ENCODE assay signal across 8 cellular contexts in the genomic region with DNA sequence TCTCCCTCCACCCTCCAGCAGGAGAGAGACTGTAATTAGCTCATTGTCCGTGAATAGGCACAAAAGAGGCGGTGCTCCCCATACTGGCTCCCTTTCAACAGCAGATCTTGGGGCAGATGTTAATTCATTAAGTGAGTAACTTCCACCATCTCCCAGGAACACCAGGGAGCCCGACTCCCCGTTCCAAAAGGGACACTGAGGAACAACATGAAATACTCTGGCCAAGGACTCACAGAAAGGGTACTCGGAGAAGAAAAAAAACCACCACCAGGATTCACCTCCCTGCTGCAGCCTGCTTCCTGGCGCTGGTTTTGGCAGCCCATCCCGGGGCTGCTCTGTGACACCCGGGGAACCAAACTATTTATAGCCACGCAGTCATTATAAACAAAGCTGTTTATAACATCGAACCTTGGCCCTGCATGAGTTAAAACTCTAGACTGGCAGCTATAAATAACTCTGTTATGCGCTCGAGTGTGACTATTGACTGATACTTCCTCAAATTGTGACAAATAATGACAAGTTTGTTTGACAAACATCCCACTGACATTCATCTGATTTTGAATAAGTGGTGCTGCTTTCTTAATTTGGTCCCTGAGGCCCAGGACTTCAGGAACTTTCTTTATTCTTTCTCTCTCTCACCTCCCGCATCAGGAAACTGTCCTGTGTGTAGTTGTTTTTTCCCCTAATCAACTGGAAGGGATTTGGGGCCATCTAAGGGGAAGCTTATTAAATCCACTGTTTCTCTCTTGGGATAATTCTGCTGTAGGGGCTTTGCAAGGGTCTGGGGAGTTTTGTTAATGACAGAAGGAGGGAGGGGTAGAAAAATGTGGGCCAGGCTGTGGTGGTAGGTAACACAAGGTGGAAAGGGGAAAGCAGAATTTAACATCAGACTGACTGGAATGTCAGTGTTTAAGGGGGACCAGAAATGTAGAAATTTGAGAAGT.
DNase-seq lines count a peak whose midpoint lies in the region; ATAC-seq, FAIRE-seq and TF ChIP-seq lines count a peak whose summit lies in the region.

No MANE protein-coding gene starts in this region.

- H3K4me2 ChIP-seq in HepG2 (ENCODE audit: low read depth, low read length), result no peak overlapping the region

- DNase-seq in HepG2 (ENCODE audit: low spot score) (no peak), NCI-H524 (lab: John Stamatoyannopoulos, UW) (peak; percentile 30 to 75), endothelial cell (ENCODE audit: low spot score) (no peak), dermis blood vessel endothelial cell (no peak)
- DNase-seq in activated CD4-positive, alpha-beta T cell treated with anti-CD3 and anti-CD28 coated beads, Interleukin-2, amount 50 U/mL, for 4 hours, result no peak

- H3K27me3 Mint-ChIP-seq in endothelial cell (ENCODE audit: unreplicated experiment), result peaks cover 1% of the 10 kb centered on the region
- H3K27me3 Mint-ChIP-seq in nephron (ENCODE audit: low read depth), result peaks cover 21% of the 10 kb centered on the region

- H3K27ac ChIP-seq in liver (ENCODE audit: low read depth in 1 of 2, low read length in 2 of 2), result no peak overlapping the region
- no peak overlapping the region for H3K27ac ChIP-seq in HepG2 (ENCODE audit: extremely low read length, insufficient read depth, low read length)

- ATAC-seq in HepG2 (no peak), GM19395 (IDR thresholded peaks at IDR 0.05; ENCODE audit: unreplicated experiment) (no peak)

- WGBS in liver, result 25% methylated on average over 13 of the region's 13 CpGs
- 22% methylated on average over 13 of the region's 13 CpGs for WGBS in HepG2 (ENCODE audit: low lambda C conversion rate)

- H2AFZ ChIP-seq in HepG2 (ENCODE audit: low read length), result no peak overlapping the region

- H3K36me3 Mint-ChIP-seq in endothelial cell (ENCODE audit: low read depth, unreplicated experiment) (no peaks in the 10 kb centered on the region), nephron (ENCODE audit: low read depth) (no peaks in the 10 kb centered on the region)

- H3K36me3 ChIP-seq in liver (ENCODE audit: control insufficient read depth in 4 of 4, insufficient read depth in 3 of 4, low read depth in 1 of 4, low read length in 3 of 4) (no peaks in the 10 kb centered on the region), HepG2 (replicated peaks in 1 of 2; ENCODE audit: control insufficient read depth in 1 of 2, insufficient read depth in 2 of 2, low read length in 2 of 2) (no peaks in the 10 kb centered on the region)

- H3K27me3 ChIP-seq in liver (ENCODE audit: control insufficient read depth in 4 of 4, insufficient read depth in 4 of 4, low read length in 3 of 4) (peaks cover 0 to 4% (median 0%) of the 10 kb centered on the region in 4 donors), HepG2 (ENCODE audit: control insufficient read depth in 1 of 2, insufficient read depth in 2 of 2, low read length in 2 of 2) (no peaks in the 10 kb centered on the region; a peak in 2 of 5 replicates)

- no peak for TF ChIP-seq EP300 in HepG2 (IDR thresholded peaks at IDR 0.05; ENCODE audit: low read depth in 2 of 2, low read length in 2 of 2)
- TF ChIP-seq EP300 in HepG2 (CRISPR knock-in tag; IDR thresholded peaks at IDR 0.05; ENCODE audit: borderline replicate concordance), result no peak

- no peaks in the 10 kb centered on the region for H3K79me2 ChIP-seq in HepG2 (ENCODE audit: insufficient read depth, low read length)

- no peak for FAIRE-seq in HepG2 (lab: Jason Lieb, UNC)

- H3K4me1 Mint-ChIP-seq in endothelial cell (ENCODE audit: unreplicated experiment) (peaks cover 42% of the 10 kb centered on the region), nephron (peaks cover 43% of the 10 kb centered on the region)

- peak; percentile 4 to 26 for TF ChIP-seq RAD21 in liver (IDR thresholded peaks at IDR 0.05)
- no peak for TF ChIP-seq RAD21 in HepG2 (CRISPR knock-in tag; IDR thresholded peaks at IDR 0.05)

- CTCF ChIA-PET in HepG2 (lab: Yijun Ruan, JAX; ENCODE audit: low intra/inter-chr PET ratio, low total read pairs), result no interaction called here

- H3K9ac ChIP-seq in liver (ENCODE audit: low read depth in 1 of 2, low read length in 2 of 2), result no peak overlapping the region
- H3K9ac ChIP-seq in HepG2 (ENCODE audit: insufficient read depth, low read depth, low read length), result no peak overlapping the region

- TF ChIP-seq POLR2A in HepG2 (IDR thresholded peaks at IDR 0.05; ENCODE audit: insufficient read depth in 1 of 2, low read depth in 2 of 2, low read length in 2 of 2), result no peak

- H3K27ac Mint-ChIP-seq in endothelial cell (ENCODE audit: unreplicated experiment) (peak overlapping the region; percentile 40), nephron (peak overlapping the region; percentile 28 to 58 (median 39))

- no peaks in the 10 kb centered on the region for H3K9me3 Mint-ChIP-seq in endothelial cell (ENCODE audit: unreplicated experiment)
- H3K9me3 Mint-ChIP-seq in nephron, result no peaks in the 10 kb centered on the region

- BruUV-seq in HepG2 (replicated peaks; lab: Mats Ljungman, UMichigan), result no TSS peak

- in situ Hi-C loops in HepG2 (cut with HindIII; ENCODE audit: extremely low pct_ligation_motif_present, low pct_unique_long_range_greater_than_20kb), result no loop called here

- H4K20me1 ChIP-seq in HepG2 (ENCODE audit: insufficient read depth, low read length), result no peaks in the 10 kb centered on the region

- H3K4me3 ChIP-seq in liver (ENCODE audit: low read depth in 1 of 3, low read length in 3 of 3) (no peak overlapping the region), HepG2 (replicated peaks in 1 of 3; ENCODE audit: insufficient read depth in 1 of 3, low read depth in 2 of 3, low read length in 3 of 3) (no peak overlapping the region)

- POLR2A ChIA-PET in HepG2 (lab: Yijun Ruan, JAX), result interaction anchor here (1.0 kb wide), 1 partner anchor 17 kb away, joined by 3 read pairs; no protein-coding TSS in a partner anchor

- H3K4me3 Mint-ChIP-seq in endothelial cell (ENCODE audit: unreplicated experiment) (peak overlapping the region; percentile 14), nephron (peak overlapping the region in 2 of 3 experiments; percentile 8 to 17)

- H3K9me3 ChIP-seq in liver (ENCODE audit: control insufficient read depth in 4 of 4, low read length in 3 of 4), result no peaks in the 10 kb centered on the region
- H3K9me3 ChIP-seq in HepG2 (ENCODE audit: low read length), result no peaks in the 10 kb centered on the region

- no peak for TF ChIP-seq CTCF in liver (IDR thresholded peaks at IDR 0.05; ENCODE audit: low read depth, low read length, missing input control)
- no peak for TF ChIP-seq CTCF in HepG2 (CRISPR knock-in tag; IDR thresholded peaks at IDR 0.05)
- no peak for TF ChIP-seq CTCF in endothelial cell (IDR thresholded peaks at IDR 0.05; ENCODE audit: unreplicated experiment)
- TF ChIP-seq CTCF in nephron (IDR thresholded peaks at IDR 0.05; ENCODE audit: unreplicated experiment in 3 of 3), result no peak

- H3K4me1 ChIP-seq in liver (ENCODE audit: control insufficient read depth in 4 of 4, insufficient read depth in 4 of 4, low read length in 3 of 4) (no peaks in the 10 kb centered on the region), HepG2 (ENCODE audit: insufficient read depth, low read length) (no peaks in the 10 kb centered on the region)

- intact Hi-C loops in HepG2 (cut with micrococcal nuclease; ENCODE audit: unreplicated experiment), result no loop called here

TF ChIP-seq in liver, 16 proteins besides CTCF, POLR2A, EP300 and RAD21 (continues in another document):
- no peak for TF ChIP-seq SP1 (IDR thresholded peaks at IDR 0.05)
- TF ChIP-seq FOXA1 (IDR thresholded peaks at IDR 0.05), result no peak
- no peak for TF ChIP-seq TAF1 (conservative IDR thresholded peaks at IDR 0.05)
- no peak for TF ChIP-seq JUND (IDR thresholded peaks at IDR 0.05)
- TF ChIP-seq GABPA (IDR thresholded peaks at IDR 0.05 in 1 of 2, conservative IDR thresholded peaks at IDR 0.05 in 1 of 2), result no peak
- TF ChIP-seq HNF4G (IDR thresholded peaks at IDR 0.05), result no peak
- no peak for TF ChIP-seq HNF4A (conservative IDR thresholded peaks at IDR 0.05)
- TF ChIP-seq EGR1 (IDR thresholded peaks at IDR 0.05; ENCODE audit: low read depth in 2 of 2), result no peak
- TF ChIP-seq, protein P1, sequence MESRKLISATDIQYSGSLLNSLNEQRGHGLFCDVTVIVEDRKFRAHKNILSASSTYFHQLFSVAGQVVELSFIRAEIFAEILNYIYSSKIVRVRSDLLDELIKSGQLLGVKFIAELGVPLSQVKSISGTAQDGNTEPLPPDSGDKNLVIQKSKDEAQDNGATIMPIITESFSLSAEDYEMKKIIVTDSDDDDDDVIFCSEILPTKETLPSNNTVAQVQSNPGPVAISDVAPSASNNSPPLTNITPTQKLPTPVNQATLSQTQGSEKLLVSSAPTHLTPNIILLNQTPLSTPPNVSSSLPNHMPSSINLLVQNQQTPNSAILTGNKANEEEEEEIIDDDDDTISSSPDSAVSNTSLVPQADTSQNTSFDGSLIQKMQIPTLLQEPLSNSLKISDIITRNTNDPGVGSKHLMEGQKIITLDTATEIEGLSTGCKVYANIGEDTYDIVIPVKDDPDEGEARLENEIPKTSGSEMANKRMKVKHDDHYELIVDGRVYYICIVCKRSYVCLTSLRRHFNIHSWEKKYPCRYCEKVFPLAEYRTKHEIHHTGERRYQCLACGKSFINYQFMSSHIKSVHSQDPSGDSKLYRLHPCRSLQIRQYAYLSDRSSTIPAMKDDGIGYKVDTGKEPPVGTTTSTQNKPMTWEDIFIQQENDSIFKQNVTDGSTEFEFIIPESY (IDR thresholded peaks at IDR 0.05), result no peak

TF ChIP-seq in HepG2, 621 proteins besides CTCF, POLR2A, EP300 and RAD21:
- TF ChIP-seq NFYC (CRISPR knock-in tag; IDR thresholded peaks at IDR 0.05), result no peak
- no peak for TF ChIP-seq ZBTB3 (CRISPR knock-in tag; IDR thresholded peaks at IDR 0.05; ENCODE audit: borderline replicate concordance, low read depth)
- no peak for TF ChIP-seq ZSCAN31 (CRISPR knock-in tag; IDR thresholded peaks at IDR 0.05; ENCODE audit: low read depth)
- TF ChIP-seq ZNF546 (CRISPR knock-in tag; conservative IDR thresholded peaks at IDR 0.05), result no peak
TF ChIP-seq in HepG2: peak in this region for 0.

Comparison
In these comparisons a context has a peak if more than half of its experiments do, and no peak if none do; other contexts are left out.
1. DNase-seq: peak in NCI-H524 (2 of 2); none in HepG2 (single experiment), endothelial cell (single experiment), dermis blood vessel endothelial cell (single experiment) and activated CD4-positive, alpha-beta T cell treated with anti-CD3 and anti-CD28 coated beads, Interleukin-2, amount 50 U/mL, for 4 hours (0 of 2).